In the genomic region with DNA sequence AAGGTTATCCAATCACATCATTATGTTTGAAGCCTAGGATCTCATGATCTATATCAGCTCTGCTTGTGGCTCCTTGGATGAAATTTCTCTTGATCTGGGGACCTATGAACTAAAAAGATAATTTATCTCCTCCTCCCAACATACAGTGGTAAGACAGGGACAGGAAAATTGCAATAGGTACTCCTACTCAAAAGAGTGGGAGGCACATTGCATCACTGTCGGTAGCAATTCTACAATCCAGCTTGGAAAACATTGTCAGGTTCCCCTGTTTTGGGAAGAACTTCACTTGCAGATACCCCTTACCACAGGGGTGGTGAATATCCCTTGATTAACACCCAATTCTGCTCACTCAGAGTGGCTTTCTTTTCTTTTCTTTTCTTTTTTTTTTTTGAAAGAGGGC, we compare ENCODE assay signal across 23 cellular contexts.
"Had no signal": no experiment of that assay in that cellular context is flagged by ENCODE, and none has a peak within 500 bp of the region (broad histone marks: within the 10 kb centered on the region; RNA-seq: fewer than 3 reads in every experiment).

No MANE protein-coding gene starts in this region.

- H3K27ac ChIP-seq: colonic mucosa, coronary artery, dorsolateral prefrontal cortex, epithelial cell of prostate, esophagus muscularis mucosa, esophagus squamous epithelium, foreskin keratinocyte, gastrocnemius medialis, gastroesophageal sphincter, heart left ventricle, heart right ventricle had no signal

- H3K27me3 ChIP-seq: colonic mucosa, dorsolateral prefrontal cortex, esophagus muscularis mucosa, esophagus squamous epithelium, foreskin keratinocyte, gastrocnemius medialis, gastroesophageal sphincter, heart left ventricle, heart right ventricle had no signal

- H3K9me3 ChIP-seq: colonic mucosa, esophagus muscularis mucosa, esophagus squamous epithelium, gastrocnemius medialis, gastroesophageal sphincter, heart left ventricle, heart right ventricle had no signal

- DNase-seq: colonic mucosa; cortex of kidney; dermis blood vessel endothelial cell; dorsolateral prefrontal cortex; effector CD4-positive, alpha-beta T cell; effector CD8-positive, alpha-beta T cell; effector memory CD4-positive, alpha-beta T cell; effector memory CD8-positive, alpha-beta T cell; endodermal cell; erythroblast; esophagus squamous epithelium; foreskin fibroblast; foreskin keratinocyte; foreskin melanocyte; gastrocnemius medialis; glutamatergic neuron; heart left ventricle; heart right ventricle had no signal

- ATAC-seq: effector memory CD8-positive, alpha-beta T cell; esophagus mucosa; foreskin keratinocyte; gastrocnemius medialis; gastroesophageal sphincter; heart left ventricle; heart right ventricle had no signal

- H3K4me3 ChIP-seq: colonic mucosa, coronary artery, dorsolateral prefrontal cortex, esophagus muscularis mucosa, esophagus squamous epithelium, gastrocnemius medialis, gastroesophageal sphincter, heart left ventricle, heart right ventricle had no signal

- H3K4me1 ChIP-seq: colonic mucosa, esophagus muscularis mucosa, foreskin keratinocyte, gastrocnemius medialis, gastroesophageal sphincter, heart left ventricle, heart right ventricle had no signal

- H3K36me3 ChIP-seq: colonic mucosa, esophagus muscularis mucosa, esophagus squamous epithelium, gastrocnemius medialis, gastroesophageal sphincter, heart left ventricle, heart right ventricle had no signal
